1 cellular context compared by ENCODE assay signal in genomic region chr10:133359554-133359971, GRCh38.
TF ChIP-seq lines count a peak whose summit lies in the region.

No MANE protein-coding gene starts in this region.

TF ChIP-seq in HepG2, 621 proteins besides CTCF, POLR2A, EP300 and RAD21 (continued from another document and continues in another):
- TF ChIP-seq TERF1 (CRISPR knock-in tag; IDR thresholded peaks at IDR 0.05), result no peak
- no peak for TF ChIP-seq AKNA (CRISPR knock-in tag; IDR thresholded peaks at IDR 0.05; ENCODE audit: borderline replicate concordance)
- TF ChIP-seq PATZ1 (CRISPR knock-in tag; IDR thresholded peaks at IDR 0.05), result peak; percentile 81
- 0 out of 2 replicates have a peak, but pooled peaks have one; percentile 27 for TF ChIP-seq PAWR (CRISPR knock-in tag; IDR thresholded peaks at IDR 0.05; ENCODE audit: borderline replicate concordance)
- no peak; the same call in 1 of the 2 replicates for TF ChIP-seq ZNF605 (CRISPR knock-in tag; IDR thresholded peaks at IDR 0.05)
- no peak for TF ChIP-seq AHDC1 (CRISPR knock-in tag; IDR thresholded peaks at IDR 0.05; ENCODE audit: borderline replicate concordance)
- peak; percentile 61; the same call in 1 of the 2 replicates for TF ChIP-seq NCOR1 (IDR thresholded peaks at IDR 0.05; ENCODE audit: borderline replicate concordance, low read length)
- TF ChIP-seq EEA1 (CRISPR knock-in tag; IDR thresholded peaks at IDR 0.05; ENCODE audit: borderline replicate concordance), result no peak
- TF ChIP-seq ZNF775 (CRISPR knock-in tag; IDR thresholded peaks at IDR 0.05; ENCODE audit: borderline replicate concordance), result no peak
- no peak for TF ChIP-seq ZNF777 (CRISPR knock-in tag; IDR thresholded peaks at IDR 0.05)
- no peak; the same call in 1 of the 2 replicates for TF ChIP-seq ZNF614 (CRISPR knock-in tag; IDR thresholded peaks at IDR 0.05; ENCODE audit: borderline replicate concordance)
- no peak for TF ChIP-seq ZBED4 (CRISPR knock-in tag; IDR thresholded peaks at IDR 0.05; ENCODE audit: borderline replicate concordance)
- no peak for TF ChIP-seq ZFP62 (CRISPR knock-in tag; IDR thresholded peaks at IDR 0.05)
- TF ChIP-seq MED1 (CRISPR knock-in tag; IDR thresholded peaks at IDR 0.05), result peak; percentile 49; the same call in 1 of the 2 replicates
- peak; percentile 41 for TF ChIP-seq ASH2L (IDR thresholded peaks at IDR 0.05; ENCODE audit: insufficient read length, low read depth, low read length)
- no peak for TF ChIP-seq ATF4 (CRISPR knock-in tag; IDR thresholded peaks at IDR 0.05)
- TF ChIP-seq HNF1A (IDR thresholded peaks at IDR 0.05; ENCODE audit: low read depth), result no peak
- TF ChIP-seq HNF1A (CRISPR knock-in tag; IDR thresholded peaks at IDR 0.05; ENCODE audit: borderline replicate concordance), result no peak; the same call in 1 of the 2 replicates
- 0 out of 2 replicates have a peak, but pooled peaks have one; percentile 6 for TF ChIP-seq ZNF768 (CRISPR knock-in tag; IDR thresholded peaks at IDR 0.05)
- TF ChIP-seq RARG (CRISPR knock-in tag; IDR thresholded peaks at IDR 0.05; ENCODE audit: low read depth), result no peak
- TF ChIP-seq NFKB2 (CRISPR knock-in tag; IDR thresholded peaks at IDR 0.05; ENCODE audit: borderline replicate concordance), result 0 out of 2 replicates have a peak, but pooled peaks have one; percentile 5
- TF ChIP-seq NR0B2 (CRISPR knock-in tag; IDR thresholded peaks at IDR 0.05), result no peak
- TF ChIP-seq PTBP1 (IDR thresholded peaks at IDR 0.05; ENCODE audit: low read depth, low read length, poor library complexity, severe bottlenecking), result no peak
- 0 out of 2 replicates have a peak, but pooled peaks have one; percentile 24 for TF ChIP-seq EHMT2 (IDR thresholded peaks at IDR 0.05; ENCODE audit: borderline replicate concordance, low read depth, low read length)
- 0 out of 2 replicates have a peak, but pooled peaks have one; percentile 9 for TF ChIP-seq STAG1 (CRISPR knock-in tag; IDR thresholded peaks at IDR 0.05)
- no peak for TF ChIP-seq NR1H2 (CRISPR knock-in tag; IDR thresholded peaks at IDR 0.05; ENCODE audit: borderline replicate concordance, low read depth)
- TF ChIP-seq ZNF414 (CRISPR knock-in tag; IDR thresholded peaks at IDR 0.05), result peak; percentile 65; the same call in 1 of the 2 replicates
- TF ChIP-seq RXRA (CRISPR knock-in tag; IDR thresholded peaks at IDR 0.05), result peak; percentile 70
